26 cellular contexts compared by ENCODE assay signal in genomic region chr9:84991506-84991855, GRCh38.
DNase-seq lines count a peak whose midpoint lies in the region; ATAC-seq and TF ChIP-seq lines count a peak whose summit lies in the region.
"Had no signal": no experiment of that assay in that cellular context is flagged by ENCODE, and none has a peak within 500 bp of the region (broad histone marks: within the 10 kb centered on the region; RNA-seq: fewer than 3 reads in every experiment).

No MANE protein-coding gene starts in this region.

- TF ChIP-seq CTCF in gastroesophageal sphincter (IDR thresholded peaks at IDR 0.05) = no peak

- TF ChIP-seq POLR2A in gastroesophageal sphincter (IDR thresholded peaks at IDR 0.05) = no peak

- WGBS in gastroesophageal sphincter (ENCODE audit: low coverage in 1 of 2), 2 donors = 50% methylated on average over 1 of the region's 6 CpGs; no CpG with 5 or more reads in 1 of the 2 donors

- H3K27me3 ChIP-seq in gastroesophageal sphincter = peaks cover 16% of the 10 kb centered on the region
- H3K27me3 ChIP-seq: BLaER1, Peyer's patch, upper lobe of right lung had no signal

- H3K36me3 ChIP-seq in gastroesophageal sphincter = no peaks in the 10 kb centered on the region
- H3K36me3 ChIP-seq: BLaER1, Peyer's patch, upper lobe of right lung had no signal

- ATAC-seq in GM19452 (IDR thresholded peaks at IDR 0.05; ENCODE audit: unreplicated experiment) (no peak), gastroesophageal sphincter (no peak), HG03196 (IDR thresholded peaks at IDR 0.05; ENCODE audit: unreplicated experiment) (no peak)
- ATAC-seq: HepG2, left colon, upper lobe of right lung had no signal

- H3K4me3 ChIP-seq in gastroesophageal sphincter = no peak overlapping the region
- H3K4me3 ChIP-seq: BLaER1, Peyer's patch, upper lobe of right lung had no signal

- H3K9me3 ChIP-seq in gastroesophageal sphincter = no peaks in the 10 kb centered on the region
- H3K9me3 ChIP-seq: BLaER1, Peyer's patch, upper lobe of right lung had no signal

- H3K4me1 ChIP-seq in gastroesophageal sphincter = no peaks in the 10 kb centered on the region
- H3K4me1 ChIP-seq: BLaER1, Peyer's patch, upper lobe of right lung had no signal

- H3K27ac ChIP-seq in caudate nucleus (ENCODE audit: low read depth, low read length) (peak overlapping the region; percentile 88), gastroesophageal sphincter (no peak overlapping the region)
- H3K27ac ChIP-seq: BLaER1, Peyer's patch, upper lobe of right lung had no signal

- DNase-seq in amygdala (lab: John Stamatoyannopoulos, UW) (peak in 44 of 56 donors; percentile 21 to 85 (median 58)), caudate nucleus (lab: John Stamatoyannopoulos, UW) (peak in 52 of 61 donors; percentile 22 to 88 (median 60)), inferior parietal cortex (ENCODE audit: extremely low spot score) (peak; percentile 73), pons (ENCODE audit: low spot score) (peak; percentile 67), HuH-7 (ENCODE audit: low spot score) (no peak)
- DNase-seq: activated CD4-positive, alpha-beta memory T cell treated with anti-CD3 and anti-CD28 coated beads for 36 hours; activated CD4-positive, alpha-beta T cell treated with anti-CD3 and anti-CD28 coated beads for 1 hour; activated naive CD4-positive, alpha-beta T cell treated with anti-CD3 and anti-CD28 coated beads for 36 hours; cortex of kidney; DMS53; H9; Karpas-422; left colon; NCI-H1417; NCI-H2081; NCI-H226; NCI-H69; Peyer's patch; stimulated activated CD4-positive, alpha-beta T cell treated with anti-CD3 and anti-CD28 coated beads, Interleukin-4, amount 100 ng/mL, for 24 hours; SW 1271; upper lobe of right lung had no signal

- no peak for TF ChIP-seq EP300 in gastroesophageal sphincter (IDR thresholded peaks at IDR 0.05)
